16 cellular contexts compared by ENCODE assay signal in the genomic region with DNA sequence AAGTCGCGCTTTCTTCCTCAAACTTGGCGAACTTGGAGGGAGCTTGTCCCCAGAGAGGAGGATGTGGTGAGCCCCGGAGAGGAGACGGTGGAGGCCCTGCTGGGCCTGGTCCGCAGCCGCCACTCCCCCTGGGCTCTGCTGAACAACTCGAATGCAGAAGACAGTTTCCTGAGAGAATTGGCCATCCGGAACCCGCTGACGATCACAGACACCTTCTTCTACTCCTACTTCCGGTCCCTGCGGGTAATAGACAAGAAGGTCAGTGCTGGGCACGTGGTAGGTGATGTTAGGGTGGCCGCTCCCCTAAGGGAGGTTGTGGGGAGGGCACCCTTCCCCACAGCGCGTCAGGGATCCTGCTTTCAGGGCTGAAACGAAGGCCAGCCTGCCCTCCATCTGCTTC. TPM values are rescaled to one million over a fixed set of nuclear protein-coding genes. Genes with fewer than 3 reads are reported as not detected.
DNase-seq lines count a peak whose midpoint lies in the region; FAIRE-seq and TF ChIP-seq lines count a peak whose summit lies in the region.
"Had no signal": no experiment of that assay in that cellular context is flagged by ENCODE, and none has a peak within 500 bp of the region (broad histone marks: within the 10 kb centered on the region; RNA-seq: fewer than 3 reads in every experiment).

No MANE protein-coding gene starts in this region.

- no peak for FAIRE-seq in astrocyte (lab: Jason Lieb, UNC)
- FAIRE-seq: bronchial epithelial cell, frontal cortex had no signal

- H3K27me3 Mint-ChIP-seq in IgD-negative memory B cell = peaks cover 14% of the 10 kb centered on the region
- H3K27me3 Mint-ChIP-seq in astrocyte (ENCODE audit: low read depth, unreplicated experiment) = peaks cover 17% of the 10 kb centered on the region
- peaks cover 8% of the 10 kb centered on the region for H3K27me3 Mint-ChIP-seq in progenitor cell of endocrine pancreas

- peaks cover 16% of the 10 kb centered on the region for H3K27me3 ChIP-seq in DOHH2 (ENCODE audit: control insufficient read depth, low read length)
- no peaks in the 10 kb centered on the region for H3K27me3 ChIP-seq in astrocyte (ENCODE audit: insufficient read depth, low read length)
- no peaks in the 10 kb centered on the region for H3K27me3 ChIP-seq in osteoblast (ENCODE audit: insufficient read depth, low read length)

- H3K9ac ChIP-seq in astrocyte (ENCODE audit: low read length) = no peak overlapping the region

- DNase-seq in astrocyte (ENCODE audit: low read depth) (no peak), progenitor cell of endocrine pancreas (ENCODE audit: low spot score, unreplicated experiment) (no peak), osteoblast (ENCODE audit: insufficient read length, low spot score, missing footprints) (no peak), AG08395 (ENCODE audit: low spot score) (no peak), middle frontal gyrus (ENCODE audit: extremely low spot score, low spot score) (no peak)
- DNase-seq: activated CD4-positive, CD25-positive, alpha-beta regulatory T cell; Caco-2; islet precursor cell; NCI-H2227 treated with DMSO at 0.1 percent for 48 hours had no signal

- H3K4me2 ChIP-seq in DOHH2 (ENCODE audit: low read length) (peak overlapping the region; percentile 26), astrocyte (ENCODE audit: low read length) (no peak overlapping the region), osteoblast (ENCODE audit: insufficient read depth, low read length) (no peak overlapping the region)

- H4K20me1 ChIP-seq in DOHH2 (ENCODE audit: control insufficient read depth, insufficient read depth, low read depth, low read length) = no peaks in the 10 kb centered on the region
- H4K20me1 ChIP-seq in astrocyte (ENCODE audit: insufficient read depth, low read length) = no peaks in the 10 kb centered on the region
- H4K20me1 ChIP-seq in osteoblast (ENCODE audit: insufficient read depth, low read length) = no peaks in the 10 kb centered on the region

- H3K9me2 ChIP-seq in DOHH2 (replicated peaks; ENCODE audit: control insufficient read depth, low read length) = no peaks in the 10 kb centered on the region

- H3K4me3 Mint-ChIP-seq in IgD-negative memory B cell (peak overlapping the region; percentile 50 to 87 (median 70)), astrocyte (ENCODE audit: unreplicated experiment) (peak overlapping the region; percentile 40), progenitor cell of endocrine pancreas (ENCODE audit: low read depth) (peak overlapping the region; percentile 74)

- H3K36me3 ChIP-seq in DOHH2 (ENCODE audit: control insufficient read depth, low read length) = no peaks in the 10 kb centered on the region
- H3K36me3 ChIP-seq in astrocyte (ENCODE audit: insufficient read depth, low read length) = no peaks in the 10 kb centered on the region
- H3K36me3 ChIP-seq in osteoblast (ENCODE audit: insufficient read depth, low read length) = no peaks in the 10 kb centered on the region

- no peak overlapping the region for H2AFZ ChIP-seq in astrocyte (ENCODE audit: low read depth, low read length)
- no peak overlapping the region for H2AFZ ChIP-seq in osteoblast (ENCODE audit: low read length)

- H3K9me3 ChIP-seq in DOHH2 (ENCODE audit: control insufficient read depth, insufficient read depth, low read length) (no peaks in the 10 kb centered on the region), astrocyte (ENCODE audit: insufficient read depth, low read depth, low read length) (no peaks in the 10 kb centered on the region), osteoblast (ENCODE audit: low read depth, low read length) (no peaks in the 10 kb centered on the region)
- H3K9me3 ChIP-seq: Caco-2 had no signal

- peak overlapping the region in 1 of 3 donors; percentile 96 for H3K27ac Mint-ChIP-seq in IgD-negative memory B cell
- H3K27ac Mint-ChIP-seq in astrocyte (ENCODE audit: unreplicated experiment) = no peak overlapping the region
- H3K27ac Mint-ChIP-seq in progenitor cell of endocrine pancreas = no peak overlapping the region

- H3K4me3 ChIP-seq in DOHH2 (ENCODE audit: low read length) (no peak overlapping the region), astrocyte (ENCODE audit: insufficient read depth, low read depth, low read length) (no peak overlapping the region), osteoblast (ENCODE audit: insufficient read depth, low read length) (no peak overlapping the region)
- H3K4me3 ChIP-seq: SK-N-MC had no signal

- H3F3A ChIP-seq in DOHH2 (ENCODE audit: control insufficient read depth, insufficient read depth) = no peaks in the 10 kb centered on the region

- peaks cover 11 to 20% (median 13%) of the 10 kb centered on the region in 3 donors for H3K4me1 Mint-ChIP-seq in IgD-negative memory B cell
- peaks cover 7% of the 10 kb centered on the region for H3K4me1 Mint-ChIP-seq in astrocyte (ENCODE audit: low read depth, unreplicated experiment)
- H3K4me1 Mint-ChIP-seq in progenitor cell of endocrine pancreas (ENCODE audit: low read depth) = no peaks in the 10 kb centered on the region

- no peaks in the 10 kb centered on the region for H3K79me2 ChIP-seq in DOHH2 (ENCODE audit: control insufficient read depth, low read length)
- H3K79me2 ChIP-seq in astrocyte (ENCODE audit: insufficient read depth, low read length) = no peaks in the 10 kb centered on the region
- H3K79me2 ChIP-seq in osteoblast (ENCODE audit: insufficient read depth, low read length) = no peaks in the 10 kb centered on the region

- H3K4me1 ChIP-seq in DOHH2 (ENCODE audit: control insufficient read depth, low read length) = peaks cover 18% of the 10 kb centered on the region
- H3K4me1 ChIP-seq in astrocyte (ENCODE audit: insufficient read depth, low read length) = peaks cover 7% of the 10 kb centered on the region
- peaks cover 4% of the 10 kb centered on the region for H3K4me1 ChIP-seq in osteoblast (ENCODE audit: insufficient read depth, low read length)
- H3K4me1 ChIP-seq: Caco-2 had no signal

- H3K27ac ChIP-seq in DOHH2 (ENCODE audit: low read depth, low read length) (no peak overlapping the region), astrocyte (ENCODE audit: low read depth, low read length) (no peak overlapping the region), osteoblast (ENCODE audit: low read depth, low read length) (no peak overlapping the region)
- H3K27ac ChIP-seq: SK-N-MC had no signal

- no peaks in the 10 kb centered on the region for H3K36me3 Mint-ChIP-seq in IgD-negative memory B cell
- H3K36me3 Mint-ChIP-seq in astrocyte (ENCODE audit: low read depth, unreplicated experiment) = no peaks in the 10 kb centered on the region
- H3K36me3 Mint-ChIP-seq in progenitor cell of endocrine pancreas (ENCODE audit: insufficient read depth) = no peaks in the 10 kb centered on the region

- TF ChIP-seq CTCF in DOHH2 (IDR thresholded peaks at IDR 0.05; ENCODE audit: low read depth, low read length, poor library complexity, severe bottlenecking) (no peak), astrocyte (IDR thresholded peaks at IDR 0.05; ENCODE audit: insufficient read depth, low read depth, low read length) (no peak), progenitor cell of endocrine pancreas (IDR thresholded peaks at IDR 0.05; ENCODE audit: unreplicated experiment) (no peak), osteoblast (IDR thresholded peaks at IDR 0.05; ENCODE audit: extremely low read depth, low read depth, low read length) (no peak)

- H3K9me3 Mint-ChIP-seq in IgD-negative memory B cell = no peaks in the 10 kb centered on the region
- H3K9me3 Mint-ChIP-seq in astrocyte (ENCODE audit: unreplicated experiment) = no peaks in the 10 kb centered on the region
- H3K9me3 Mint-ChIP-seq in progenitor cell of endocrine pancreas (ENCODE audit: low read depth) = no peaks in the 10 kb centered on the region

RNA-seq across cellular contexts. Expression of gene LRRC43, which starts 1.6 kb away (rescaled TPM):
- not detected for polyA plus RNA-seq in IgD-negative memory B cell
- 0.72 and 0.73 TPM in 2 replicates for total RNA-seq in astrocyte
- total RNA-seq in progenitor cell of endocrine pancreas = 5.4 and 5.5 TPM in 2 replicates
- 1.8 and 2.9 TPM in 2 replicates for total RNA-seq in osteoblast
- total RNA-seq: HT-29, myocyte had no signal

RNA-seq across cellular contexts. Expression of gene IL31, which starts 10.5 kb away (rescaled TPM):
- not detected for polyA plus RNA-seq in IgD-negative memory B cell
- total RNA-seq in astrocyte = not detected in 2 replicates
- total RNA-seq in progenitor cell of endocrine pancreas = not detected in 2 replicates
- not detected in 2 replicates for total RNA-seq in osteoblast
- total RNA-seq: bronchial epithelial cell, Caco-2, frontal cortex, HT-29, myocyte had no signal

RNA-seq across cellular contexts. Expression of gene B3GNT4, which starts 19.0 kb away (rescaled TPM):
- polyA plus RNA-seq in IgD-negative memory B cell = 0.29 TPM
- total RNA-seq in astrocyte (0.54 and 0.62 TPM in 2 replicates), progenitor cell of endocrine pancreas (0.27 and 0.91 TPM in 2 replicates), osteoblast (not detected in 2 replicates)
- total RNA-seq: myocyte had no signal

RNA-seq across cellular contexts. Expression of gene DIABLO, which starts 41.3 kb away (rescaled TPM):
- polyA plus RNA-seq in IgD-negative memory B cell = 51.0 TPM
- total RNA-seq in astrocyte (87.6 and 91.6 TPM in 2 replicates), progenitor cell of endocrine pancreas (63.8 and 65.3 TPM in 2 replicates), osteoblast (53.6 and 64.4 TPM in 2 replicates)
